In the genomic region with DNA sequence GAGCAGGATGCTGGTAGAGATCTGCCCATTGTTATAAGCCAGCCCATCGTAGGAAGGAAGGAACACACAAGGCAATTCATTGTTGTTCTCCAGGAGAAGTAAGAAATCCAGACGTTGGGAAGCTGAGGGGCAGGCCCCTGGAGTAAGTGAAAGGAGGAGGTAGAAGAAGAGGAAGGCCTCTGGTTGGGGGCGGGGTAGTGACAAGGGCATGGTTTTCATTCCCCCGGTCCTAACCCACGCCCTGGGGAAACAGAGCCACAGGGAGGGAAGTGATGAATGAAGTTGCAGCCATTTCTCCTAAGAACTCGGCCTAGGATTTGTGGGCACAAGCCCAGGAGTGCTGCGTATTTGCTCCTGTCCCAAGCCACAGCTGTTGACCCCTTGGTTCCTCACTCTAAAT, we compare ENCODE assay signal across 14 cellular contexts. TPM values are rescaled to one million over a fixed set of nuclear protein-coding genes. Genes with fewer than 3 reads are reported as not detected.
DNase-seq lines count a peak whose midpoint lies in the region; ATAC-seq and TF ChIP-seq lines count a peak whose summit lies in the region.
"Had no signal": no experiment of that assay in that cellular context is flagged by ENCODE, and none has a peak within 500 bp of the region (broad histone marks: within the 10 kb centered on the region; RNA-seq: fewer than 3 reads in every experiment).

No MANE protein-coding gene starts in this region.

- H4K8ac ChIP-seq in neuronal stem cell (ENCODE audit: low read depth, low read length): no peak overlapping the region

- no peak for ATAC-seq in CD4-positive, alpha-beta T cell (ENCODE audit: poor library complexity)
- no peak for ATAC-seq in body of pancreas
- ATAC-seq in HG02798 (IDR thresholded peaks at IDR 0.05; ENCODE audit: poor library complexity, unreplicated experiment): no peak

- no peak for TF ChIP-seq CTCF in CD4-positive, alpha-beta T cell (IDR thresholded peaks at IDR 0.05)
- TF ChIP-seq CTCF in endothelial cell (IDR thresholded peaks at IDR 0.05; ENCODE audit: unreplicated experiment) (no peak), body of pancreas (IDR thresholded peaks at IDR 0.05) (no peak)

- no peaks in the 10 kb centered on the region for H3K9me3 ChIP-seq in CD4-positive, alpha-beta T cell (ENCODE audit: control insufficient read depth, low read length)
- no peaks in the 10 kb centered on the region for H3K9me3 ChIP-seq in neuronal stem cell (replicated peaks in 1 of 2; ENCODE audit: control insufficient read depth in 2 of 2, insufficient read depth in 1 of 2, low read depth in 1 of 2, low read length in 2 of 2)
- no peaks in the 10 kb centered on the region for H3K9me3 ChIP-seq in body of pancreas

- H3K27me3 Mint-ChIP-seq in CD4-positive, alpha-beta T cell: no peaks in the 10 kb centered on the region
- H3K27me3 Mint-ChIP-seq in IgD-negative memory B cell: no peaks in the 10 kb centered on the region
- H3K27me3 Mint-ChIP-seq in endothelial cell (ENCODE audit: unreplicated experiment): peaks cover 3% of the 10 kb centered on the region

- H3K36me3 Mint-ChIP-seq in CD4-positive, alpha-beta T cell (ENCODE audit: low read depth): peaks cover 94% of the 10 kb centered on the region
- H3K36me3 Mint-ChIP-seq in IgD-negative memory B cell: peaks cover 4% of the 10 kb centered on the region
- peaks cover 11% of the 10 kb centered on the region for H3K36me3 Mint-ChIP-seq in endothelial cell (ENCODE audit: low read depth, unreplicated experiment)

- POLR2A ChIA-PET in CD4-positive, alpha-beta T cell (lab: Charles Lee): interaction anchor here (1.0 to 2.2 kb wide), 4 partner anchors 10 to 88 kb away, joined by 3 to 11 read pairs (median 4); no protein-coding TSS in a partner anchor

- no peaks in the 10 kb centered on the region for H3K27me3 ChIP-seq in CD4-positive, alpha-beta T cell (ENCODE audit: control insufficient read depth, insufficient read depth, low read length)
- H3K27me3 ChIP-seq in neuronal stem cell (ENCODE audit: control insufficient read depth in 3 of 3, insufficient read depth in 3 of 3, low read depth in 1 of 3, low read length in 3 of 3) (no peaks in the 10 kb centered on the region), body of pancreas (no peaks in the 10 kb centered on the region)

- no peaks in the 10 kb centered on the region for H3K36me3 ChIP-seq in neuronal stem cell (replicated peaks in 1 of 2; ENCODE audit: control insufficient read depth in 2 of 2, insufficient read depth in 2 of 2, low read length in 2 of 2)
- no peaks in the 10 kb centered on the region for H3K36me3 ChIP-seq in body of pancreas (replicated peaks in 1 of 2; ENCODE audit: insufficient read depth in 1 of 2, low read depth in 2 of 2)

- H2AFZ ChIP-seq in neuronal stem cell (ENCODE audit: low read length): no peak overlapping the region

- H3K14ac ChIP-seq in neuronal stem cell (ENCODE audit: low read length): no peak overlapping the region

- no peak overlapping the region for H3K4me2 ChIP-seq in neuronal stem cell (ENCODE audit: insufficient read depth, low read length, poor library complexity, severe bottlenecking)

- H3K4me3 ChIP-seq in neuronal stem cell (ENCODE audit: low read length in 2 of 2) (no peak overlapping the region), body of pancreas (no peak overlapping the region)

- no peaks in the 10 kb centered on the region for H3K79me1 ChIP-seq in neuronal stem cell (ENCODE audit: low read depth, low read length)

- peak overlapping the region; percentile 77 for H3K18ac ChIP-seq in neuronal stem cell (ENCODE audit: low read length)

- CTCF ChIA-PET in CD4-positive, alpha-beta T cell (lab: Charles Lee): interaction anchor here (1.1 to 1.2 kb wide), 2 partner anchors 10 to 17 kb away, joined by 3 to 4 read pairs; no protein-coding TSS in a partner anchor

- intact Hi-C loops in CD4-positive, alpha-beta T cell (cut with DNase I, micrococcal nuclease): no loop called here
- intact Hi-C loops in body of pancreas (cut with DNase I): no loop called here

- peak overlapping the region; percentile 99 for H3K27ac Mint-ChIP-seq in CD4-positive, alpha-beta T cell
- H3K27ac Mint-ChIP-seq in IgD-negative memory B cell (peak overlapping the region; percentile 8 to 76 (median 53)), endothelial cell (ENCODE audit: unreplicated experiment) (peak overlapping the region; percentile 91)

- H4K91ac ChIP-seq in neuronal stem cell (ENCODE audit: low read depth, low read length, poor library complexity): no peak overlapping the region

- H2BK5ac ChIP-seq in neuronal stem cell (ENCODE audit: low read length): no peak overlapping the region

- H2AK5ac ChIP-seq in neuronal stem cell (ENCODE audit: low read depth, low read length): no peak overlapping the region

- H2BK120ac ChIP-seq in neuronal stem cell (ENCODE audit: low read depth, low read length): no peak overlapping the region

- peaks cover 92% of the 10 kb centered on the region for H3K4me1 Mint-ChIP-seq in CD4-positive, alpha-beta T cell (ENCODE audit: low read depth)
- peaks cover 42 to 52% (median 45%) of the 10 kb centered on the region in 3 donors for H3K4me1 Mint-ChIP-seq in IgD-negative memory B cell
- peaks cover 51% of the 10 kb centered on the region for H3K4me1 Mint-ChIP-seq in endothelial cell (ENCODE audit: unreplicated experiment)

- H3K4me1 ChIP-seq in neuronal stem cell (ENCODE audit: control insufficient read depth in 2 of 2, insufficient read depth in 1 of 2, low read depth in 1 of 2, low read length in 2 of 2) (peaks cover 0 to 5% of the 10 kb centered on the region in 2 donors), body of pancreas (peaks cover 27% of the 10 kb centered on the region)

- peak overlapping the region; percentile 20 for H2BK15ac ChIP-seq in neuronal stem cell (ENCODE audit: low read length)

- no peak overlapping the region for H3K9ac ChIP-seq in neuronal stem cell (ENCODE audit: low read depth, low read length, poor library complexity)

- H2BK12ac ChIP-seq in neuronal stem cell (ENCODE audit: low read length): no peak overlapping the region

- TF ChIP-seq POLR2A in body of pancreas (IDR thresholded peaks at IDR 0.05): no peak

- H3K23ac ChIP-seq in neuronal stem cell (ENCODE audit: low read depth, low read length, poor library complexity): no peak overlapping the region

- H3K9me3 Mint-ChIP-seq in CD4-positive, alpha-beta T cell: no peaks in the 10 kb centered on the region
- H3K9me3 Mint-ChIP-seq in IgD-negative memory B cell (no peaks in the 10 kb centered on the region), endothelial cell (ENCODE audit: unreplicated experiment) (no peaks in the 10 kb centered on the region)

- no peak for DNase-seq in CD4-positive, alpha-beta T cell
- DNase-seq in endothelial cell (ENCODE audit: low spot score) (no peak), neuronal stem cell (ENCODE audit: low spot score) (no peak), body of pancreas (no peak), amniotic stem cell (lab: John Stamatoyannopoulos, UW) (no peak)
- DNase-seq: activated CD4-positive, CD25-positive, alpha-beta regulatory T cell treated with anti-CD3 and anti-CD28 coated beads, Interleukin-2, amount 50 U/mL, for 72 hours; DMS53; Kasumi-1; midbrain; NCI-H1436; NCI-H226; substantia nigra had no signal

- H3K27ac ChIP-seq in CD4-positive, alpha-beta T cell (ENCODE audit: low read depth, low read length): peak overlapping the region; percentile 48
- no peak overlapping the region for H3K27ac ChIP-seq in neuronal stem cell (replicated peaks; ENCODE audit: low read length)
- H3K27ac ChIP-seq in body of pancreas: no peak overlapping the region

- peak overlapping the region; percentile 38 for H3K4me3 Mint-ChIP-seq in CD4-positive, alpha-beta T cell
- H3K4me3 Mint-ChIP-seq in IgD-negative memory B cell (no peak overlapping the region), endothelial cell (ENCODE audit: unreplicated experiment) (peak overlapping the region; percentile 26)

- WGBS in neuronal stem cell (ENCODE audit: extremely low coverage in 2 of 2, insufficient read length in 2 of 2, insufficient replicate concordance in 1 of 2), 2 donors: no CpG with 5 or more reads among the region's 7 CpGs
- 76 to 77% methylated on average over 7 of the region's 7 CpGs for WGBS in body of pancreas, 2 donors

- no peak overlapping the region for H3K4ac ChIP-seq in neuronal stem cell (ENCODE audit: low read length)

RNA-seq across cellular contexts. Expression of gene LBH, which starts 18.0 kb away (rescaled TPM):
- total RNA-seq in CD4-positive, alpha-beta T cell: 100 to 1,000 TPM; 131 to 135 TPM
- polyA plus RNA-seq in IgD-negative memory B cell: 163 TPM
- total RNA-seq in endothelial cell (ENCODE audit: unreplicated experiment) (137 TPM), body of pancreas (10 to 100 TPM; 10.9 to 23.1 TPM)
- 20.2 TPM for polyA plus RNA-seq in neuronal stem cell (2013, experiment 1 of 2)
- polyA plus RNA-seq in neuronal stem cell (2013, experiment 2 of 2): 18.1 TPM

Comparison
In these comparisons a context has a peak if more than half of its experiments do, and no peak if none do; other contexts are left out.
1. H3K4me3 Mint-ChIP-seq: peak in CD4-positive, alpha-beta T cell (single experiment) and endothelial cell (single experiment); none in IgD-negative memory B cell (0 of 4).
2. Peak in every context shown above with its lines, with median percentiles within 50 percentile points of each other: H3K27ac Mint-ChIP-seq.